In the genomic region with DNA sequence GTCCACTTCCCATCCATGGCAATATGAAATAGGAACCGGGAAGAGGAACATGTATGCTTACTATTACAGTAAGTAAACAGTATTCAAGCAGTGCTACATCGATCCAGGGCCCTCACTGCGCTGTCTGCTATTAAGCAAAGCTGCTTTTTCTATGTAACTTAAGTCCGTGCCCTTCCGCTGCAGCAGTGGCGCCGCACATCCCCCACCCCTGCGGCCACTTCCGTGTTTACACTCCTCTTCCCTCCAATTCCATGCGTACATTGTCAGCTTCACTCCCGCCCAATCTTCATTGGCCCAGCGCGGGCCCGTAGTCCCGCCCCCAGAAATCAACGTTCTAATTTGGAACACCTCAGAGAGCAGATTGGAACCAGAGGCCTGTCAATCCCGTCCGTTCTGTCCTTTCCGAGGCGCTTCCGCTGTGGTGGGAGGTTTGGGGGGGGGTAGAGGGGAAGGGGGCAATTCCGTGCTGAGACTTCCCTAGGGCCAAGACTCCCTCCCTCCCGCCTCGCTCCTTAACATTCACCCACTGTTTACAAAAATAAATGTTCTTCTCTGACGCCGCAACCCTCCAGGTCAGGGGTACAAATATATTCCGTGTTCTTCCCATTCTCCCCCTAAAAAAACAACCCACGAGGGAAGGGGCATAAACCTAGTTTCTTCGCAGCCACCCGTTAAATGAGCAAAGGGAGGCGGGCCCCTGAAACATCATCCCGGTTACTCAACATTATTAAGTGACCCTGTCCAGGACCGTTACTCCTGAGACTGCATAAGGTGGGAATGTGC, we compare ENCODE assay signal across 8 cellular contexts.
DNase-seq lines count a peak whose midpoint lies in the region; ATAC-seq lines count a peak whose summit lies in the region.

No MANE protein-coding gene starts in this region.

- ATAC-seq in GM21367 (IDR thresholded peaks at IDR 0.05; ENCODE audit: unreplicated experiment): peak; percentile 88

- H3K4me1 ChIP-seq in effector memory CD4-positive, alpha-beta T cell (ENCODE audit: control insufficient read depth, insufficient read depth, low read length, poor library complexity, severe bottlenecking): peaks cover 31% of the 10 kb centered on the region

- H3K27me3 ChIP-seq in effector memory CD4-positive, alpha-beta T cell (replicated peaks; ENCODE audit: control insufficient read depth, insufficient read depth, low read length, poor library complexity, severe bottlenecking): no peaks in the 10 kb centered on the region

- DNase-seq in COR-L47 (lab: John Stamatoyannopoulos, UW): peak; percentile 98
- DNase-seq in HT1080 (ENCODE audit: low read depth): peak; percentile 99
- DNase-seq in NOMO-1 (lab: John Stamatoyannopoulos, UW; ENCODE audit: unreplicated experiment in 2 of 2): peak; percentile 98
- peak; percentile 68 to 79 (median 73) for DNase-seq in activated CD8-positive, alpha-beta memory T cell treated with anti-CD3 and anti-CD28 coated beads for 48 hours (ENCODE audit: low read depth in 2 of 3, low spot score in 2 of 3)
- peak; percentile 86 to 93 (median 90) for DNase-seq in effector memory CD4-positive, alpha-beta T cell
- DNase-seq in lung microvascular endothelial cell (ENCODE audit: low read depth in 2 of 2): peak; percentile 97 to 98
- peak; percentile 64 to 77 (median 69) for DNase-seq in stimulated activated CD4-positive, alpha-beta T cell treated with anti-CD3 and anti-CD28 coated beads, TNF-alpha, amount 100 ng/mL, for 4 hours (ENCODE audit: low read depth in 3 of 3)

- no peaks in the 10 kb centered on the region for H3K36me3 ChIP-seq in effector memory CD4-positive, alpha-beta T cell (ENCODE audit: control insufficient read depth, insufficient read depth, low read length)

- no peaks in the 10 kb centered on the region for H3K9me3 ChIP-seq in effector memory CD4-positive, alpha-beta T cell (ENCODE audit: control insufficient read depth, low read length)

- H3K4me3 ChIP-seq in effector memory CD4-positive, alpha-beta T cell (ENCODE audit: insufficient read depth, low read depth, low read length, poor library complexity, severe bottlenecking): peak overlapping the region; percentile 98

- peak overlapping the region; percentile 95 for H3K27ac ChIP-seq in effector memory CD4-positive, alpha-beta T cell (ENCODE audit: insufficient read depth, low read length, poor library complexity, severe bottlenecking)

Comparison
In these comparisons a context has a peak if more than half of its experiments do, and no peak if none do; other contexts are left out.
1. Peak in every context shown above with its lines: DNase-seq, ATAC-seq, H3K4me3 ChIP-seq and H3K27ac ChIP-seq.